ENCODE assay signal across 14 cellular contexts in the genomic region with DNA sequence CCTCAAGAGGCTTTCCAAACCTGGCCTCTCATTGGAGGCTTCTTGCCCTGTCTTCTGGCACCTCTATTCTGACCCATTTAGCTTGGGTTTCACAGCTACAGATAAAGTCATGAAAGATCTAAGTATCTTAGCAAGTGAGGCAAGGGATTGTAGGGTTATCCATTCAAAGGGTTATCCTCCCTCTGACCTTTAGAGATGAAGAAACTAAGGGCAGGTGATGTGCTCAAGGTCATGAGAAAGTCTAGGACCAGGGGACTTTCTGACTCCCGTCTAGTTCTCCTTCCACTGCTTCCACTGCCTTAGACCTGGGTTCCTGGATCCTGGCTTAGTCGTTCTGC. TPM values are rescaled to one million over a fixed set of nuclear protein-coding genes. Genes with fewer than 3 reads are reported as not detected.
"Had no signal": no experiment of that assay in that cellular context is flagged by ENCODE, and none has a peak within 500 bp of the region (broad histone marks: within the 10 kb centered on the region; RNA-seq: fewer than 3 reads in every experiment).

No MANE protein-coding gene starts in this region.

- H3K27ac ChIP-seq: ascending aorta, coronary artery, epithelial cell of prostate, ovary had no signal

- H3K36me3 ChIP-seq: ovary had no signal

- H3K9me3 Mint-ChIP-seq: activated T-helper 1 cell treated with anti-CD3 and anti-CD28 coated beads, Interleukin-12 subunit alpha, Interleukin-12 subunit beta, Interleukin-2, Interleukin-4 antibody, amounts not matched to agents 30 ng/mL and 10 ng/mL and 1 ng/mL, durations not matched to agents 14 hours and 24 hours and 36 hours had no signal

- H3K4me3 ChIP-seq: ascending aorta, coronary artery, ovary had no signal

- H3K4me3 Mint-ChIP-seq: activated T-helper 1 cell treated with anti-CD3 and anti-CD28 coated beads, Interleukin-12 subunit alpha, Interleukin-12 subunit beta, Interleukin-2, Interleukin-4 antibody, amounts not matched to agents 30 ng/mL and 10 ng/mL and 1 ng/mL, durations not matched to agents 14 hours and 24 hours and 36 hours had no signal

- H3K27ac Mint-ChIP-seq: activated T-helper 1 cell treated with anti-CD3 and anti-CD28 coated beads, Interleukin-12 subunit alpha, Interleukin-12 subunit beta, Interleukin-2, Interleukin-4 antibody, amounts not matched to agents 30 ng/mL and 10 ng/mL and 1 ng/mL, durations not matched to agents 14 hours and 24 hours and 36 hours had no signal

- DNase-seq: activated naive CD4-positive, alpha-beta T cell; effector CD8-positive, alpha-beta T cell; mesendoderm; T-helper 2 cell had no signal

- H3K9me3 ChIP-seq: ascending aorta, ovary had no signal

- H3K27me3 ChIP-seq: ovary had no signal

RNA-seq across cellular contexts. Expression of a gene that starts 7.2 kb away (rescaled TPM):
- total RNA-seq: activated T-helper 1 cell treated with anti-CD3 and anti-CD28 coated beads, Interleukin-12 subunit alpha, Interleukin-12 subunit beta, Interleukin-2, Interleukin-4 antibody, amounts not matched to agents 30 ng/mL and 10 ng/mL and 1 ng/mL, durations not matched to agents 14 hours and 24 hours and 36 hours; ascending aorta; bronchial epithelial cell; kidney epithelial cell; liver; ovary; renal cortical epithelial cell; temporal lobe had no signal

RNA-seq across cellular contexts. Expression of a gene that starts 20.1 kb away (rescaled TPM):
- total RNA-seq: activated T-helper 1 cell treated with anti-CD3 and anti-CD28 coated beads, Interleukin-12 subunit alpha, Interleukin-12 subunit beta, Interleukin-2, Interleukin-4 antibody, amounts not matched to agents 30 ng/mL and 10 ng/mL and 1 ng/mL, durations not matched to agents 14 hours and 24 hours and 36 hours; bronchial epithelial cell; kidney epithelial cell; renal cortical epithelial cell had no signal

RNA-seq across cellular contexts. Expression of a gene that starts 44.8 kb away (rescaled TPM):
- total RNA-seq: activated T-helper 1 cell treated with anti-CD3 and anti-CD28 coated beads, Interleukin-12 subunit alpha, Interleukin-12 subunit beta, Interleukin-2, Interleukin-4 antibody, amounts not matched to agents 30 ng/mL and 10 ng/mL and 1 ng/mL, durations not matched to agents 14 hours and 24 hours and 36 hours; ascending aorta had no signal
